Comparison of ENCODE assay signal across 24 cellular contexts in genomic region chr13:114030666-114031610, GRCh38. TPM values are rescaled to one million over a fixed set of nuclear protein-coding genes. Genes with fewer than 3 reads are reported as not detected.
A peak's percentile ranks its signal among the peaks of the same experiment; 100 is the strongest.
DNase-seq lines count a peak whose midpoint lies in the region; ATAC-seq, FAIRE-seq and TF ChIP-seq lines count a peak whose summit lies in the region.
"Had no signal": no experiment of that assay in that cellular context is flagged by ENCODE, and none has a peak within 500 bp of the region (broad histone marks: within the 10 kb centered on the region; RNA-seq: fewer than 3 reads in every experiment).

No MANE protein-coding gene starts in this region.

- H4K20me1 ChIP-seq in neural progenitor cell (ENCODE audit: low read depth): no peaks in the 10 kb centered on the region

- no peak overlapping the region for H3K4me3 Mint-ChIP-seq in T-helper 1 cell treated with Interleukin-12 subunit alpha and Interleukin-12 subunit beta and Interleukin-4 antibody, amounts not matched to agents 30 μg/mL and 1 μg/mL, for 36 hours
- H3K4me3 Mint-ChIP-seq in endothelial cell (ENCODE audit: unreplicated experiment) (peak overlapping the region; percentile 45), neural progenitor cell (no peak overlapping the region)
- no peak overlapping the region for H3K4me3 Mint-ChIP-seq in activated T-helper 2 cell treated with anti-CD3 and anti-CD28 coated beads, Interferon-gamma antibody, Interleukin-2, Interleukin-4, amounts not matched to agents 10 μg/mL and 5 μg/mL and 100 μg/mL, durations not matched to agents 14 hours and 24 hours and 36 hours (ENCODE audit: low read depth)
- H3K4me3 Mint-ChIP-seq: activated CD8-positive, alpha-beta memory T cell treated with anti-CD3 and anti-CD28 coated beads, Interleukin-2, amount 10 ng/mL, durations not matched to agents 7 days and 5 days had no signal

- no peak overlapping the region for H3K4me3 ChIP-seq in neural progenitor cell
- H3K4me3 ChIP-seq: esophagus muscularis mucosa, SJCRH30, upper lobe of right lung had no signal

- H3F3A ChIP-seq in neural progenitor cell (ENCODE audit: low read depth): peaks cover 21% of the 10 kb centered on the region

- TF ChIP-seq CTCF in endothelial cell (IDR thresholded peaks at IDR 0.05; ENCODE audit: unreplicated experiment) (no peak), neural progenitor cell (IDR thresholded peaks at IDR 0.05) (no peak)

- H3K27ac ChIP-seq in neural progenitor cell: no peak overlapping the region
- H3K27ac ChIP-seq: 22Rv1, upper lobe of right lung had no signal

- H3K4me2 ChIP-seq in neural progenitor cell: no peak overlapping the region

- no peaks in the 10 kb centered on the region for H3K9me3 ChIP-seq in neural progenitor cell (ENCODE audit: low read depth)
- H3K9me3 ChIP-seq: esophagus muscularis mucosa, SJCRH30, upper lobe of right lung had no signal

- no peak overlapping the region for H2AFZ ChIP-seq in neural progenitor cell (replicated peaks)

- H3K9me3 Mint-ChIP-seq in T-helper 1 cell treated with Interleukin-12 subunit alpha and Interleukin-12 subunit beta and Interleukin-4 antibody, amounts not matched to agents 30 μg/mL and 1 μg/mL, for 36 hours: no peaks in the 10 kb centered on the region
- H3K9me3 Mint-ChIP-seq in endothelial cell (ENCODE audit: unreplicated experiment) (no peaks in the 10 kb centered on the region), neural progenitor cell (no peaks in the 10 kb centered on the region)
- peaks cover 11% of the 10 kb centered on the region for H3K9me3 Mint-ChIP-seq in activated T-helper 2 cell treated with anti-CD3 and anti-CD28 coated beads, Interferon-gamma antibody, Interleukin-2, Interleukin-4, amounts not matched to agents 10 μg/mL and 5 μg/mL and 100 μg/mL, durations not matched to agents 14 hours and 24 hours and 36 hours

- ATAC-seq in GM21515 (IDR thresholded peaks at IDR 0.05; ENCODE audit: unreplicated experiment): no peak
- ATAC-seq: activated CD8-positive, alpha-beta memory T cell treated with anti-CD3 and anti-CD28 coated beads, Interleukin-2, amount 10 ng/mL, durations not matched to agents 7 days and 5 days; left colon; sciatic nerve; upper lobe of right lung had no signal

- peaks cover 2% of the 10 kb centered on the region for H3K4me1 Mint-ChIP-seq in T-helper 1 cell treated with Interleukin-12 subunit alpha and Interleukin-12 subunit beta and Interleukin-4 antibody, amounts not matched to agents 30 μg/mL and 1 μg/mL, for 36 hours (ENCODE audit: low read depth)
- H3K4me1 Mint-ChIP-seq in endothelial cell (ENCODE audit: unreplicated experiment) (peaks cover 23% of the 10 kb centered on the region), neural progenitor cell (peaks cover 43% of the 10 kb centered on the region)
- no peaks in the 10 kb centered on the region for H3K4me1 Mint-ChIP-seq in activated T-helper 2 cell treated with anti-CD3 and anti-CD28 coated beads, Interferon-gamma antibody, Interleukin-2, Interleukin-4, amounts not matched to agents 10 μg/mL and 5 μg/mL and 100 μg/mL, durations not matched to agents 14 hours and 24 hours and 36 hours (ENCODE audit: low read depth)
- H3K4me1 Mint-ChIP-seq: activated CD8-positive, alpha-beta memory T cell treated with anti-CD3 and anti-CD28 coated beads, Interleukin-2, amount 10 ng/mL, durations not matched to agents 7 days and 5 days had no signal

- peaks cover 21% of the 10 kb centered on the region for H3K4me1 ChIP-seq in neural progenitor cell

- H3K9ac ChIP-seq in neural progenitor cell: no peak overlapping the region

- peak overlapping the region; percentile 10 for H3K27ac Mint-ChIP-seq in T-helper 1 cell treated with Interleukin-12 subunit alpha and Interleukin-12 subunit beta and Interleukin-4 antibody, amounts not matched to agents 30 μg/mL and 1 μg/mL, for 36 hours
- H3K27ac Mint-ChIP-seq in endothelial cell (ENCODE audit: unreplicated experiment): peak overlapping the region; percentile 28
- peak overlapping the region; percentile 61 for H3K27ac Mint-ChIP-seq in neural progenitor cell
- H3K27ac Mint-ChIP-seq in activated T-helper 2 cell treated with anti-CD3 and anti-CD28 coated beads, Interferon-gamma antibody, Interleukin-2, Interleukin-4, amounts not matched to agents 10 μg/mL and 5 μg/mL and 100 μg/mL, durations not matched to agents 14 hours and 24 hours and 36 hours: no peak overlapping the region
- H3K27ac Mint-ChIP-seq: activated CD8-positive, alpha-beta memory T cell treated with anti-CD3 and anti-CD28 coated beads, Interleukin-2, amount 10 ng/mL, durations not matched to agents 7 days and 5 days had no signal

- H3K36me3 Mint-ChIP-seq in T-helper 1 cell treated with Interleukin-12 subunit alpha and Interleukin-12 subunit beta and Interleukin-4 antibody, amounts not matched to agents 30 μg/mL and 1 μg/mL, for 36 hours (ENCODE audit: low read depth): peaks cover 28% of the 10 kb centered on the region
- peaks cover 20% of the 10 kb centered on the region for H3K36me3 Mint-ChIP-seq in endothelial cell (ENCODE audit: low read depth, unreplicated experiment)
- peaks cover 18% of the 10 kb centered on the region for H3K36me3 Mint-ChIP-seq in neural progenitor cell
- peaks cover 20% of the 10 kb centered on the region for H3K36me3 Mint-ChIP-seq in activated T-helper 2 cell treated with anti-CD3 and anti-CD28 coated beads, Interferon-gamma antibody, Interleukin-2, Interleukin-4, amounts not matched to agents 10 μg/mL and 5 μg/mL and 100 μg/mL, durations not matched to agents 14 hours and 24 hours and 36 hours (ENCODE audit: low read depth)

- H3K27me3 Mint-ChIP-seq in T-helper 1 cell treated with Interleukin-12 subunit alpha and Interleukin-12 subunit beta and Interleukin-4 antibody, amounts not matched to agents 30 μg/mL and 1 μg/mL, for 36 hours (ENCODE audit: low read depth): no peaks in the 10 kb centered on the region
- H3K27me3 Mint-ChIP-seq in endothelial cell (ENCODE audit: unreplicated experiment) (peaks cover 15% of the 10 kb centered on the region), neural progenitor cell (ENCODE audit: insufficient read depth, low read depth) (no peaks in the 10 kb centered on the region)
- no peaks in the 10 kb centered on the region for H3K27me3 Mint-ChIP-seq in activated T-helper 2 cell treated with anti-CD3 and anti-CD28 coated beads, Interferon-gamma antibody, Interleukin-2, Interleukin-4, amounts not matched to agents 10 μg/mL and 5 μg/mL and 100 μg/mL, durations not matched to agents 14 hours and 24 hours and 36 hours (ENCODE audit: low read depth)
- H3K27me3 Mint-ChIP-seq: activated CD8-positive, alpha-beta memory T cell treated with anti-CD3 and anti-CD28 coated beads, Interleukin-2, amount 10 ng/mL, durations not matched to agents 7 days and 5 days had no signal

- FAIRE-seq in HTR-8/SVneo (lab: Jason Lieb, UNC): peak; percentile 89
- FAIRE-seq: H54 had no signal

- no peaks in the 10 kb centered on the region for H3K36me3 ChIP-seq in neural progenitor cell

- intact Hi-C loops in activated T-helper 2 cell treated with anti-CD3 and anti-CD28 coated beads, Interferon-gamma antibody, Interleukin-2, Interleukin-4, amounts not matched to agents 10 μg/mL and 5 μg/mL and 100 μg/mL, durations not matched to agents 14 hours and 24 hours and 36 hours (cut with micrococcal nuclease): no loop called here

- DNase-seq in T-helper 1 cell (no peak), HTR-8/SVneo (ENCODE audit: insufficient read length, low spot score) (no peak), endothelial cell (ENCODE audit: low spot score) (no peak), neural progenitor cell (ENCODE audit: low spot score) (no peak), RKO (ENCODE audit: low spot score) (no peak)
- no peak for DNase-seq in activated T-helper 2 cell treated with anti-CD3 and anti-CD28 coated beads, Interferon-gamma antibody, Interleukin-2, Interleukin-4, amounts not matched to agents 10 μg/mL and 5 μg/mL and 100 μg/mL, durations not matched to agents 14 hours and 24 hours and 36 hours (ENCODE audit: low spot score)
- DNase-seq: activated CD4-positive, CD25-positive, alpha-beta regulatory T cell; activated CD8-positive, alpha-beta memory T cell treated with anti-CD3 and anti-CD28 coated beads, Interleukin-2, amount 10 ng/mL, durations not matched to agents 7 days and 5 days; amygdala; effector CD8-positive, alpha-beta T cell; left colon; NCI-H1417 treated with DMSO at 0.1 percent for 48 hours; NCI-H2171; NCI-H748 treated with DMSO at 0.1 percent for 48 hours; OCI-M1; SJCRH30; stimulated activated naive CD4-positive, alpha-beta T cell; upper lobe of right lung had no signal

- no peaks in the 10 kb centered on the region for H3K27me3 ChIP-seq in neural progenitor cell
- H3K27me3 ChIP-seq: esophagus muscularis mucosa, SJCRH30, upper lobe of right lung had no signal

- no peaks in the 10 kb centered on the region for H3K79me2 ChIP-seq in neural progenitor cell (ENCODE audit: low read depth)

RNA-seq across cellular contexts. Expression of gene C13orf46, which starts 57.1 kb away (rescaled TPM):
- total RNA-seq in endothelial cell (ENCODE audit: unreplicated experiment): 1.5 TPM
- total RNA-seq in neural progenitor cell (ENCODE audit: low replicate concordance): not detected in 2 replicates
- total RNA-seq in activated T-helper 2 cell treated with anti-CD3 and anti-CD28 coated beads, Interferon-gamma antibody, Interleukin-2, Interleukin-4, amounts not matched to agents 10 μg/mL and 5 μg/mL and 100 μg/mL, durations not matched to agents 14 hours and 24 hours and 36 hours: 0.16 and 0.27 TPM in 2 replicates
